Comparison of ENCODE assay signal across 23 cellular contexts in genomic region chrX:132146456-132146855, GRCh38. TPM values are rescaled to one million over a fixed set of nuclear protein-coding genes. Genes with fewer than 3 reads are reported as not detected.
A peak's percentile ranks its signal among the peaks of the same experiment; 100 is the strongest.
DNase-seq lines count a peak whose midpoint lies in the region; ATAC-seq and TF ChIP-seq lines count a peak whose summit lies in the region.
"Had no signal": no experiment of that assay in that cellular context is flagged by ENCODE, and none has a peak within 500 bp of the region (broad histone marks: within the 10 kb centered on the region; RNA-seq: fewer than 3 reads in every experiment).

No MANE protein-coding gene starts in this region.

- peak; percentile 20 for DNase-seq in H7
- DNase-seq in PC-9 = no peak
- peak; percentile 0 for DNase-seq in epithelial cell of esophagus (ENCODE audit: low read depth)
- no peak for DNase-seq in retina
- no peak for DNase-seq in activated CD4-positive, alpha-beta T cell treated with anti-CD3 and anti-CD28 coated beads, Interleukin-2, amount 50 U/mL, for 4 hours
- DNase-seq in endodermal cell = no peak
- DNase-seq: BE2C, Karpas-422, NCI-H1694, NCI-H2081, NCI-H2171, NCI-H345, NCI-H524, OCI-M1, Right ventricle myocardium superior had no signal

- no peaks in the 10 kb centered on the region for H3F3A ChIP-seq in PC-9 (ENCODE audit: insufficient read depth, low read depth)

- no peaks in the 10 kb centered on the region for H4K20me1 ChIP-seq in PC-9 (ENCODE audit: insufficient read depth)

- H3K36me3 ChIP-seq in H7 (replicated peaks; ENCODE audit: control insufficient read depth, insufficient read depth, low read length) (no peaks in the 10 kb centered on the region), PC-9 (ENCODE audit: low read depth) (no peaks in the 10 kb centered on the region), liver (ENCODE audit: control insufficient read depth in 4 of 4, insufficient read depth in 3 of 4, low read depth in 1 of 4, low read length in 3 of 4) (no peaks in the 10 kb centered on the region), endodermal cell (ENCODE audit: control insufficient read depth, insufficient read depth, low read length) (no peaks in the 10 kb centered on the region)
- H3K36me3 ChIP-seq: BE2C had no signal

- ATAC-seq in HG03469 (IDR thresholded peaks at IDR 0.05; ENCODE audit: unreplicated experiment) = no peak
- ATAC-seq: A549 had no signal

- no peak overlapping the region for H3K9ac ChIP-seq in liver (ENCODE audit: low read depth in 1 of 2, low read length in 2 of 2)
- no peak overlapping the region for H3K9ac ChIP-seq in endodermal cell (ENCODE audit: extremely low read depth, low read length, poor library complexity, severe bottlenecking)

- no peaks in the 10 kb centered on the region for H3K4me1 Mint-ChIP-seq in endodermal cell
- H3K4me1 Mint-ChIP-seq: IgD-negative memory B cell had no signal

- no peak overlapping the region for H3K27ac ChIP-seq in PC-9
- H3K27ac ChIP-seq in liver (ENCODE audit: low read depth in 1 of 2, low read length in 2 of 2) = peak overlapping the region in 1 of 2 donors; percentile 37
- no peak overlapping the region for H3K27ac ChIP-seq in endodermal cell (ENCODE audit: low read depth, low read length)
- H3K27ac ChIP-seq: A549, HL-60 had no signal

- H3K27me3 Mint-ChIP-seq in endodermal cell (ENCODE audit: insufficient read depth) = no peaks in the 10 kb centered on the region

- no peaks in the 10 kb centered on the region for H3K9me3 ChIP-seq in PC-9 (ENCODE audit: insufficient read depth, low read depth)
- no peaks in the 10 kb centered on the region for H3K9me3 ChIP-seq in liver (ENCODE audit: control insufficient read depth in 4 of 4, low read length in 3 of 4)
- H3K9me3 ChIP-seq in endodermal cell (ENCODE audit: control insufficient read depth, low read length) = no peaks in the 10 kb centered on the region
- H3K9me3 ChIP-seq: A549, BE2C had no signal

- H3K79me2 ChIP-seq in PC-9 (ENCODE audit: low read depth) = no peaks in the 10 kb centered on the region

- BruUV-seq in PC-9 (replicated peaks; lab: Mats Ljungman, UMichigan) = no TSS peak

- H3K4me1 ChIP-seq in PC-9 (replicated peaks; ENCODE audit: insufficient read depth) (no peaks in the 10 kb centered on the region), liver (ENCODE audit: control insufficient read depth in 4 of 4, insufficient read depth in 4 of 4, low read length in 3 of 4) (peaks cover 0 to 3% (median 0%) of the 10 kb centered on the region in 4 donors), endodermal cell (ENCODE audit: control insufficient read depth, insufficient read depth, low read length) (no peaks in the 10 kb centered on the region)
- H3K4me1 ChIP-seq: A549, BE2C had no signal

- no peak overlapping the region for H3K4me3 ChIP-seq in H7 (ENCODE audit: insufficient read depth, low read depth, low read length)
- no peak overlapping the region for H3K4me3 ChIP-seq in PC-9
- H3K4me3 ChIP-seq in epithelial cell of esophagus (ENCODE audit: low read length) = no peak overlapping the region
- no peak overlapping the region for H3K4me3 ChIP-seq in liver (ENCODE audit: low read depth in 1 of 3, low read length in 3 of 3)
- H3K4me3 ChIP-seq in endodermal cell (ENCODE audit: low read length) = no peak overlapping the region
- H3K4me3 ChIP-seq: A549 had no signal

- TF ChIP-seq CTCF in PC-9 (conservative IDR thresholded peaks at IDR 0.05) = no peak
- TF ChIP-seq CTCF in epithelial cell of esophagus (IDR thresholded peaks at IDR 0.05; ENCODE audit: insufficient read depth, low read depth, low read length, missing control alignments) = no peak
- no peak for TF ChIP-seq CTCF in liver (IDR thresholded peaks at IDR 0.05; ENCODE audit: low read depth, low read length, missing input control)
- no peak for TF ChIP-seq CTCF in endodermal cell (conservative IDR thresholded peaks at IDR 0.05)

- H3K27me3 ChIP-seq in H7 (ENCODE audit: control insufficient read depth, insufficient read depth, low read length) (no peaks in the 10 kb centered on the region), PC-9 (ENCODE audit: insufficient read depth, low read depth) (no peaks in the 10 kb centered on the region), liver (ENCODE audit: control insufficient read depth in 4 of 4, insufficient read depth in 4 of 4, low read length in 3 of 4) (peaks cover 0 to 3% (median 0%) of the 10 kb centered on the region in 4 donors), endodermal cell (ENCODE audit: control insufficient read depth, insufficient read depth, low read length, poor library complexity, severe bottlenecking) (no peaks in the 10 kb centered on the region)
- H3K27me3 ChIP-seq: BE2C had no signal

- POLR2A ChIA-PET in PC-9 (lab: Charles Lee; ENCODE audit: unreplicated experiment) = no interaction called here

- CTCF ChIA-PET in PC-9 (lab: Charles Lee) = no interaction called here

- H2AFZ ChIP-seq in PC-9 = no peak overlapping the region

- no peak overlapping the region for H3K4me3 Mint-ChIP-seq in endodermal cell
- H3K4me3 Mint-ChIP-seq: IgD-negative memory B cell had no signal

- H3K4me2 ChIP-seq in PC-9 = peak overlapping the region; percentile 14; the same call in 1 of the 2 replicates
- H3K4me2 ChIP-seq: A549 had no signal

- no peak overlapping the region for H3K27ac Mint-ChIP-seq in endodermal cell
- H3K27ac Mint-ChIP-seq: IgD-negative memory B cell had no signal

- intact Hi-C loops in PC-9 (cut with micrococcal nuclease; ENCODE audit: unreplicated experiment) = no loop called here

- TF ChIP-seq RAD21 in liver (IDR thresholded peaks at IDR 0.05) = peak; percentile 20 to 25

- WGBS in liver = 26% methylated on average over 1 of the region's 1 CpG
- WGBS in endodermal cell (ENCODE audit: insufficient coverage in 1 of 2, insufficient read length in 1 of 2), 2 experiments = 50% methylated on average over 1 of the region's 1 CpG; no CpG with 5 or more reads in 1 of the 2 experiments

- H3K36me3 Mint-ChIP-seq in endodermal cell (ENCODE audit: low read depth) = no peaks in the 10 kb centered on the region

- H3K9me3 Mint-ChIP-seq in endodermal cell = no peaks in the 10 kb centered on the region
- H3K9me3 Mint-ChIP-seq: IgD-negative memory B cell had no signal

- H3K9me2 ChIP-seq in PC-9 (ENCODE audit: insufficient read depth) = no peaks in the 10 kb centered on the region

TF ChIP-seq in liver, 16 proteins besides CTCF, POLR2A, EP300 and RAD21:
- TF ChIP-seq JUND (IDR thresholded peaks at IDR 0.05) = peak in 1 of 2 donors; percentile 14
- no peak for TF ChIP-seq ATF3 (IDR thresholded peaks at IDR 0.05)
- no peak for TF ChIP-seq EGR1 (IDR thresholded peaks at IDR 0.05; ENCODE audit: low read depth in 2 of 2)
- TF ChIP-seq HNF4G (IDR thresholded peaks at IDR 0.05) = peak; percentile 19
- TF ChIP-seq MAX (IDR thresholded peaks at IDR 0.05) = no peak
- peak; percentile 60 for TF ChIP-seq TAF1 (conservative IDR thresholded peaks at IDR 0.05)
- peak; percentile 26 to 53 for TF ChIP-seq RXRA (IDR thresholded peaks at IDR 0.05)
- TF ChIP-seq SP1 (IDR thresholded peaks at IDR 0.05) = peak; percentile 79
- TF ChIP-seq REST (IDR thresholded peaks at IDR 0.05) = peak; percentile 60
- TF ChIP-seq YY1 (IDR thresholded peaks at IDR 0.05) = peak; percentile 54
- peak; percentile 73 to 77 for TF ChIP-seq HNF4A (conservative IDR thresholded peaks at IDR 0.05)

RNA-seq across cellular contexts. Expression of gene FRMD7, which starts 18.6 kb away (rescaled TPM):
- 0.14 TPM in 1 of 2 replicates, not detected in the other for total RNA-seq in H7 (2014; rRNA removed; shearing (Covaris generic))
- total RNA-seq in PC-9 (2021) (not detected in 2 replicates), liver (under 1 TPM in 1 of 2 donors, not detected in 1; 0.08 TPM), endodermal cell (not detected)
- under 1 TPM; 0.03 to 0.14 TPM for polyA plus RNA-seq in liver
- not detected for polyA plus RNA-seq in endodermal cell (2013, experiment 1 of 2)
- polyA plus RNA-seq in endodermal cell (2013, experiment 2 of 2) = 0.21 TPM
- total RNA-seq: H4, HT1080, MCF 10A, Right ventricle myocardium superior had no signal
- polyA plus RNA-seq: A549, IgD-negative memory B cell had no signal

Comparison
In these comparisons a context has a peak if more than half of its experiments do, and no peak if none do; other contexts are left out.
1. DNase-seq: peak in H7 (single experiment) and epithelial cell of esophagus (single experiment); none in PC-9 (0 of 2), retina (single experiment), activated CD4-positive, alpha-beta T cell treated with anti-CD3 and anti-CD28 coated beads, Interleukin-2, amount 50 U/mL, for 4 hours (0 of 2) and endodermal cell (single experiment).